ENCODE assay signal across 8 cellular contexts in genomic region chr18:59358611-59359575, GRCh38. TPM values are rescaled to one million over a fixed set of nuclear protein-coding genes. Genes with fewer than 3 reads are reported as not detected.
A peak's percentile ranks its signal among the peaks of the same experiment; 100 is the strongest.
DNase-seq lines count a peak whose midpoint lies in the region; ATAC-seq and TF ChIP-seq lines count a peak whose summit lies in the region.

Gene LMAN1, minus strand, starts transcription at chr18:59359265. Its CDS starts 21 bp downstream, at chr18:59359244.

- intact Hi-C loops in breast epithelium (cut with DNase I; ENCODE audit: low total_unique reads), result no loop called here

- H3K27me3 ChIP-seq in WERI-Rb-1 (ENCODE audit: insufficient read depth, low read depth, severe bottlenecking), result no peaks in the 10 kb centered on the region
- H3K27me3 ChIP-seq in breast epithelium, result no peaks in the 10 kb centered on the region
- H3K27me3 ChIP-seq in skeletal muscle tissue (ENCODE audit: control insufficient read depth in 3 of 3, insufficient read depth in 3 of 3, low read length in 3 of 3), result no peaks in the 10 kb centered on the region

- TF ChIP-seq CTCF in WERI-Rb-1 (IDR thresholded peaks at IDR 0.05; ENCODE audit: low read depth, low read length) (no peak), breast epithelium (IDR thresholded peaks at IDR 0.05) (no peak)

- H3K27ac ChIP-seq in WERI-Rb-1, result peak within 1 kb of the TSS; percentile 79
- peak within 1 kb of the TSS; percentile 93 for H3K27ac ChIP-seq in breast epithelium
- H3K27ac ChIP-seq in skeletal muscle tissue (ENCODE audit: low read depth, low read length), result peak within 1 kb of the TSS; percentile 88

- H3K36me3 ChIP-seq in WERI-Rb-1 (peaks cover 38% of the 10 kb centered on the region), breast epithelium (no peaks in the 10 kb centered on the region), skeletal muscle tissue (ENCODE audit: control insufficient read depth in 3 of 3, insufficient read depth in 3 of 3, low read length in 3 of 3) (peaks cover 9 to 11% (median 10%) of the 10 kb centered on the region in 3 donors)

- peak; percentile 99 for DNase-seq in AG08395 (ENCODE audit: low spot score)
- DNase-seq in NCI-H2227 (lab: John Stamatoyannopoulos, UW; ENCODE audit: unreplicated experiment), result peak; percentile 97
- peak; percentile 98 for DNase-seq in WERI-Rb-1
- DNase-seq in breast epithelium (ENCODE audit: low spot score in 2 of 2), result peak; percentile 89 to 92

- TF ChIP-seq POLR2A in breast epithelium (IDR thresholded peaks at IDR 0.05), result no peak

- peak within 1 kb of the TSS; percentile 99 for H3K4me3 ChIP-seq in WERI-Rb-1 (ENCODE audit: low read depth, low read length)
- H3K4me3 ChIP-seq in breast epithelium, result peak within 1 kb of the TSS; percentile 80 to 96 (median 83)
- H3K4me3 ChIP-seq in iPS-18c (ENCODE audit: insufficient read depth, low read depth, low read length), result peak within 1 kb of the TSS; percentile 84
- peak within 1 kb of the TSS; percentile 92 to 96 (median 95) for H3K4me3 ChIP-seq in skeletal muscle tissue (ENCODE audit: low read length in 3 of 3)

- ATAC-seq in GM18909 (IDR thresholded peaks at IDR 0.05; ENCODE audit: poor library complexity, unreplicated experiment) (peak; percentile 97), HG03159 (IDR thresholded peaks at IDR 0.05; ENCODE audit: unreplicated experiment) (peak; percentile 93)

- H3K4me1 ChIP-seq in breast epithelium (peaks cover 0 to 8% of the 10 kb centered on the region in 2 donors), skeletal muscle tissue (ENCODE audit: control insufficient read depth in 3 of 3, insufficient read depth in 3 of 3, low read length in 3 of 3) (peaks cover 3 to 9% (median 8%) of the 10 kb centered on the region in 3 donors)

- no peaks in the 10 kb centered on the region for H3K9me3 ChIP-seq in WERI-Rb-1 (ENCODE audit: severe bottlenecking)
- no peaks in the 10 kb centered on the region for H3K9me3 ChIP-seq in breast epithelium
- H3K9me3 ChIP-seq in iPS-18c (ENCODE audit: control insufficient read depth, insufficient read depth, low read length), result no peaks in the 10 kb centered on the region
- no peaks in the 10 kb centered on the region for H3K9me3 ChIP-seq in skeletal muscle tissue (ENCODE audit: control insufficient read depth in 3 of 3, low read length in 3 of 3)

- H3K9ac ChIP-seq in skeletal muscle tissue (ENCODE audit: low read depth in 1 of 3, low read length in 3 of 3), result peak within 1 kb of the TSS; percentile 95 to 97 (median 96)

RNA-seq across cellular contexts. Expression of gene LMAN1, which starts in this region (rescaled TPM):
- total RNA-seq in breast epithelium (100 to 1,000 TPM in 1 of 3 donors, 10 to 100 TPM in 2; 86.9 to 110 (median 95.7) TPM), skeletal muscle tissue (68.4 TPM)

Comparison
In these comparisons a context has a peak if more than half of its experiments do, and no peak if none do; other contexts are left out.
1. Peak in every context shown above with its lines: DNase-seq, ATAC-seq, H3K4me3 ChIP-seq and H3K27ac ChIP-seq.